Comparison of ENCODE assay signal across 27 cellular contexts in the genomic region with DNA sequence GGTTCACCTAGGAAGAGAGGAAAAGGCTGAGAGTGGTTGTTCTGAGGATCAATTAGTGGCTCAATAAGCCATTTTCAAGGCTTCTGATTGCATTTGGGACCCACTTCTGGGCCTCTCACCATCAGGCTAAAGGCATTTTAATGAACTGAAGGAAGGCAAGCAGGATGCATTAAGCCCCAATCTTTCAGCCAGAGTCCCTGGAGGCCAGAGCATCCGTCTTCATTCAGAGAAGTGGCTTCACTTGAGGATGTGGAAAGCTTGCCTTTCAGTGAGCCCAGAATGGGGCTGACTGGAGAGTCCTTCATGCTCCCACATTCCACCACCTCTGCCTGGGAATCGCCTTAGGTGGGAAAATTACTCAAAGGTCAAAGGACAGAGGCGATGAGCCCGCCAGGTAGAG. TPM values are rescaled to one million over a fixed set of nuclear protein-coding genes. Genes with fewer than 3 reads are reported as not detected.
"Had no signal": no experiment of that assay in that cellular context is flagged by ENCODE, and none has a peak within 500 bp of the region (broad histone marks: within the 10 kb centered on the region; RNA-seq: fewer than 3 reads in every experiment).

No MANE protein-coding gene starts in this region.

- ATAC-seq: activated T-cell treated with anti-CD3 and anti-CD28 coated beads, Interleukin-2, amount 50 U/mL, for 4 hours; K562; Panc1 had no signal

- DNase-seq: activated CD4-positive, alpha-beta T cell treated with anti-CD3 and anti-CD28 coated beads, Interleukin-2, amount 50 U/mL, for 1 hour; activated CD4-positive, CD25-positive, alpha-beta regulatory T cell; activated effector memory CD4-positive, alpha-beta T cell treated with anti-CD3 and anti-CD28 coated beads, Interleukin-2, amount 50 U/mL, for 16 hours; activated naive CD4-positive, alpha-beta T cell treated with Interleukin-2 at 50 U/mL for 16 hours; activated T-cell treated with anti-CD3 and anti-CD28 coated beads, Interleukin-2, amount 50 U/mL, for 4 hours; amygdala; Karpas-422; MM.1S; NCI-H1105; NCI-H2029; NCI-H2107; NCI-H510A treated with DMSO at 0.1 percent for 48 hours; NCI-H69; NK-92 treated with Interleukin-12 subunit alpha and Interleukin-12 subunit beta, amount 100 ng/mL, for 24 hours; OCI-M1; Right ventricle myocardium superior; RPMI8226; SJCRH30; SK-N-SH; T-helper 1 cell had no signal

- H3K9me3 Mint-ChIP-seq: activated CD4-positive, alpha-beta memory T cell treated with anti-CD3 and anti-CD28 coated beads, Interleukin-2, amount 10 ng/mL, durations not matched to agents 7 days and 5 days; activated T-cell treated with anti-CD3 and anti-CD28 coated beads, Interleukin-2, amount 50 U/mL, for 4 hours had no signal

- H3K4me3 Mint-ChIP-seq: activated CD4-positive, alpha-beta memory T cell treated with anti-CD3 and anti-CD28 coated beads, Interleukin-2, amount 10 ng/mL, durations not matched to agents 7 days and 5 days; activated naive CD8-positive, alpha-beta T cell; activated T-cell treated with anti-CD3 and anti-CD28 coated beads, Interleukin-2, amount 50 U/mL, for 4 hours; brain had no signal

- H3K36me3 ChIP-seq: SJCRH30 had no signal

- H3K4me1 ChIP-seq: SJCRH30 had no signal

- H3K27ac Mint-ChIP-seq: activated CD4-positive, alpha-beta memory T cell treated with anti-CD3 and anti-CD28 coated beads, Interleukin-2, amount 10 ng/mL, durations not matched to agents 7 days and 5 days; activated naive CD8-positive, alpha-beta T cell had no signal

- H3K4me1 Mint-ChIP-seq: activated CD4-positive, alpha-beta memory T cell treated with anti-CD3 and anti-CD28 coated beads, Interleukin-2, amount 10 ng/mL, durations not matched to agents 7 days and 5 days; brain had no signal

- H3K27ac ChIP-seq: SJCRH30, VCaP had no signal

- H3K4me3 ChIP-seq: K562, SJCRH30 had no signal

- H3K9me3 ChIP-seq: SJCRH30, SK-N-SH had no signal

- H3K27me3 Mint-ChIP-seq: activated naive CD8-positive, alpha-beta T cell had no signal

- H3K36me3 Mint-ChIP-seq: activated naive CD8-positive, alpha-beta T cell; brain had no signal

RNA-seq across cellular contexts. Expression of a gene that starts 41.8 kb away (rescaled TPM):
- total RNA-seq: activated CD4-positive, alpha-beta memory T cell treated with anti-CD3 and anti-CD28 coated beads, Interleukin-2, amount 10 ng/mL, durations not matched to agents 7 days and 5 days; K562; Right ventricle myocardium superior; SJCRH30; T-helper 2 cell treated with Interferon-gamma antibody and Interleukin-4, amounts not matched to agents 100 ng/mL and 5 ng/mL, for 36 hours had no signal
